Comparison of ENCODE assay signal across 20 cellular contexts in genomic region chr1:166870584-166870983, GRCh38.
"Had no signal": no experiment of that assay in that cellular context is flagged by ENCODE, and none has a peak within 500 bp of the region (broad histone marks: within the 10 kb centered on the region; RNA-seq: fewer than 3 reads in every experiment).

No MANE protein-coding gene starts in this region.

- H3K4me1 ChIP-seq: parathyroid adenoma had no signal

- H3K9me3 Mint-ChIP-seq: activated CD4-positive, alpha-beta T cell treated with anti-CD3 and anti-CD28 coated beads, Interleukin-2, amount 10 ng/mL, durations not matched to agents 24 days and 14 days; activated naive CD4-positive, alpha-beta T cell treated with anti-CD3 and anti-CD28 coated beads, Interleukin-2, amount 50 U/mL, for 24 hours; central memory CD8-positive, alpha-beta T cell; naive B cell had no signal

- H2AFZ ChIP-seq: parathyroid adenoma had no signal

- H3K27me3 Mint-ChIP-seq: activated CD4-positive, alpha-beta T cell treated with anti-CD3 and anti-CD28 coated beads, Interleukin-2, amount 10 ng/mL, durations not matched to agents 24 days and 14 days; activated naive CD4-positive, alpha-beta T cell treated with anti-CD3 and anti-CD28 coated beads, Interleukin-2, amount 50 U/mL, for 24 hours; central memory CD8-positive, alpha-beta T cell; naive B cell had no signal

- H3K4me3 Mint-ChIP-seq: activated CD4-positive, alpha-beta T cell treated with anti-CD3 and anti-CD28 coated beads, Interleukin-2, amount 10 ng/mL, durations not matched to agents 24 days and 14 days; activated naive CD4-positive, alpha-beta T cell treated with anti-CD3 and anti-CD28 coated beads, Interleukin-2, amount 50 U/mL, for 24 hours; central memory CD8-positive, alpha-beta T cell; WTC11 had no signal

- H3K4me3 ChIP-seq: gastrocnemius medialis, heart right ventricle, lung, thoracic aorta, uterus had no signal

- H3K9ac ChIP-seq: parathyroid adenoma had no signal

- DNase-seq: activated CD4-positive, alpha-beta T cell treated with anti-CD3 and anti-CD28 coated beads, Interleukin-2, amount 10 ng/mL, durations not matched to agents 24 days and 14 days; activated CD8-positive, alpha-beta memory T cell treated with anti-CD3 and anti-CD28 coated beads for 24 hours; activated effector memory CD4-positive, alpha-beta T cell treated with anti-CD3 and anti-CD28 coated beads, Interleukin-2, amount 50 U/mL, for 16 hours; cortex of kidney; effector memory CD4-positive, alpha-beta T cell; gastrocnemius medialis; heart right ventricle; naive B cell; stimulated activated CD4-positive, alpha-beta T cell treated with anti-CD3 and anti-CD28 coated beads, Interleukin-12 subunit alpha, Interleukin-12 subunit beta, amount 100 ng/mL, for 4 hours; stimulated activated CD4-positive, alpha-beta T cell treated with anti-CD3 and anti-CD28 coated beads, Interleukin-2, amount 100 ng/mL, for 24 hours; T-helper 2 cell; uterus had no signal

- ATAC-seq: gastrocnemius medialis, WTC11 had no signal

- H3K36me3 ChIP-seq: thoracic aorta, uterus had no signal

- H3K9me3 ChIP-seq: gastrocnemius medialis, heart right ventricle, neutrophil, thoracic aorta, uterus had no signal

- H3K27ac Mint-ChIP-seq: activated CD4-positive, alpha-beta T cell treated with anti-CD3 and anti-CD28 coated beads, Interleukin-2, amount 10 ng/mL, durations not matched to agents 24 days and 14 days; activated naive CD4-positive, alpha-beta T cell treated with anti-CD3 and anti-CD28 coated beads, Interleukin-2, amount 50 U/mL, for 24 hours; WTC11 had no signal

- H3K27ac ChIP-seq: epithelial cell of prostate, gastrocnemius medialis, heart right ventricle, neutrophil, parathyroid adenoma, thoracic aorta, uterus had no signal

- H3K27me3 ChIP-seq: gastrocnemius medialis, heart right ventricle, neutrophil, uterus had no signal
